Comparison of ENCODE assay signal across 1 cellular context in genomic region chr3:186534113-186534669, GRCh38.
TF ChIP-seq lines count a peak whose summit lies in the region.

No MANE protein-coding gene starts in this region.

TF ChIP-seq in GM12878, 131 proteins besides CTCF, POLR2A, EP300 and RAD21 (continued from another document):
- 0 out of 2 replicates have a peak, but pooled peaks have one; percentile 28 for TF ChIP-seq TAF1 (IDR thresholded peaks at IDR 0.05; ENCODE audit: borderline replicate concordance, low read depth, low read length)
- no peak for TF ChIP-seq SRF (IDR thresholded peaks at IDR 0.05; ENCODE audit: low read depth in 2 of 2, low read length in 2 of 2)
- peak; percentile 59 to 74; a peak in 2 of 4 replicates for TF ChIP-seq BHLHE40 (IDR thresholded peaks at IDR 0.05; ENCODE audit: borderline replicate concordance in 1 of 2, low read depth in 2 of 2, low read length in 1 of 2)
- TF ChIP-seq NRF1 (conservative IDR thresholded peaks at IDR 0.05; ENCODE audit: low read depth, low read length): no peak
- no peak; the same call in 1 of the 2 replicates for TF ChIP-seq BACH1 (IDR thresholded peaks at IDR 0.05; ENCODE audit: borderline replicate concordance)
- TF ChIP-seq, protein P1, sequence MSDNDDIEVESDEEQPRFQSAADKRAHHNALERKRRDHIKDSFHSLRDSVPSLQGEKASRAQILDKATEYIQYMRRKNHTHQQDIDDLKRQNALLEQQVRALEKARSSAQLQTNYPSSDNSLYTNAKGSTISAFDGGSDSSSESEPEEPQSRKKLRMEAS (IDR thresholded peaks at IDR 0.05; ENCODE audit: low read depth, low read length): no peak
- peak in 1 of 2 experiments; percentile 11; a peak in 1 of 4 replicates for TF ChIP-seq CEBPB (IDR thresholded peaks at IDR 0.05; ENCODE audit: borderline replicate concordance in 1 of 2, low read depth in 2 of 2, low read length in 2 of 2)
- TF ChIP-seq SREBF1 (IDR thresholded peaks at IDR 0.05; ENCODE audit: low read length): no peak
- peak in 1 of 2 experiments; percentile 75; a peak in 2 of 4 replicates for TF ChIP-seq ETV6 (conservative IDR thresholded peaks at IDR 0.05 in 1 of 2, IDR thresholded peaks at IDR 0.05 in 1 of 2; ENCODE audit: borderline replicate concordance in 1 of 2, low read depth in 1 of 2)
- TF ChIP-seq FOS (IDR thresholded peaks at IDR 0.05; ENCODE audit: borderline replicate concordance, extremely low read depth, insufficient read length): no peak
- TF ChIP-seq TARDBP (IDR thresholded peaks at IDR 0.05; ENCODE audit: borderline replicate concordance): peak; percentile 74; the same call in 1 of the 2 replicates
- TF ChIP-seq RELA (IDR thresholded peaks at IDR 0.05; ENCODE audit: borderline replicate concordance, partially characterized antibody): no peak
- TF ChIP-seq JUND (IDR thresholded peaks at IDR 0.05; ENCODE audit: low read depth, low read length): no peak; the same call in 1 of the 2 replicates
- TF ChIP-seq ZBTB4 (CRISPR knock-in tag; IDR thresholded peaks at IDR 0.05): no peak
- peak; percentile 77; the same call in 1 of the 2 replicates for TF ChIP-seq NBN (IDR thresholded peaks at IDR 0.05)
- peak; percentile 96 for TF ChIP-seq ATF2 (IDR thresholded peaks at IDR 0.05; ENCODE audit: low read length)
- TF ChIP-seq IKZF2 (IDR thresholded peaks at IDR 0.05): peak; percentile 94 to 96
- TF ChIP-seq, protein P2, sequence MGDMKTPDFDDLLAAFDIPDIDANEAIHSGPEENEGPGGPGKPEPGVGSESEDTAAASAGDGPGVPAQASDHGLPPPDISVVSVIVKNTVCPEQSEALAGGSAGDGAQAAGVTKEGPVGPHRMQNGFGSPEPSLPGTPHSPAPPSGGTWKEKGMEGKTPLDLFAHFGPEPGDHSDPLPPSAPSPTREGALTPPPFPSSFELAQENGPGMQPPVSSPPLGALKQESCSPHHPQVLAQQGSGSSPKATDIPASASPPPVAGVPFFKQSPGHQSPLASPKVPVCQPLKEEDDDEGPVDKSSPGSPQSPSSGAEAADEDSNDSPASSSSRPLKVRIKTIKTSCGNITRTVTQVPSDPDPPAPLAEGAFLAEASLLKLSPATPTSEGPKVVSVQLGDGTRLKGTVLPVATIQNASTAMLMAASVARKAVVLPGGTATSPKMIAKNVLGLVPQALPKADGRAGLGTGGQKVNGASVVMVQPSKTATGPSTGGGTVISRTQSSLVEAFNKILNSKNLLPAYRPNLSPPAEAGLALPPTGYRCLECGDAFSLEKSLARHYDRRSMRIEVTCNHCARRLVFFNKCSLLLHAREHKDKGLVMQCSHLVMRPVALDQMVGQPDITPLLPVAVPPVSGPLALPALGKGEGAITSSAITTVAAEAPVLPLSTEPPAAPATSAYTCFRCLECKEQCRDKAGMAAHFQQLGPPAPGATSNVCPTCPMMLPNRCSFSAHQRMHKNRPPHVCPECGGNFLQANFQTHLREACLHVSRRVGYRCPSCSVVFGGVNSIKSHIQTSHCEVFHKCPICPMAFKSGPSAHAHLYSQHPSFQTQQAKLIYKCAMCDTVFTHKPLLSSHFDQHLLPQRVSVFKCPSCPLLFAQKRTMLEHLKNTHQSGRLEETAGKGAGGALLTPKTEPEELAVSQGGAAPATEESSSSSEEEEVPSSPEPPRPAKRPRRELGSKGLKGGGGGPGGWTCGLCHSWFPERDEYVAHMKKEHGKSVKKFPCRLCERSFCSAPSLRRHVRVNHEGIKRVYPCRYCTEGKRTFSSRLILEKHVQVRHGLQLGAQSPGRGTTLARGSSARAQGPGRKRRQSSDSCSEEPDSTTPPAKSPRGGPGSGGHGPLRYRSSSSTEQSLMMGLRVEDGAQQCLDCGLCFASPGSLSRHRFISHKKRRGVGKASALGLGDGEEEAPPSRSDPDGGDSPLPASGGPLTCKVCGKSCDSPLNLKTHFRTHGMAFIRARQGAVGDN (IDR thresholded peaks at IDR 0.05): no peak
- TF ChIP-seq POLR2AphosphoS2 (IDR thresholded peaks at IDR 0.05; ENCODE audit: low read depth, low read length): no peak
- TF ChIP-seq, protein P3, sequence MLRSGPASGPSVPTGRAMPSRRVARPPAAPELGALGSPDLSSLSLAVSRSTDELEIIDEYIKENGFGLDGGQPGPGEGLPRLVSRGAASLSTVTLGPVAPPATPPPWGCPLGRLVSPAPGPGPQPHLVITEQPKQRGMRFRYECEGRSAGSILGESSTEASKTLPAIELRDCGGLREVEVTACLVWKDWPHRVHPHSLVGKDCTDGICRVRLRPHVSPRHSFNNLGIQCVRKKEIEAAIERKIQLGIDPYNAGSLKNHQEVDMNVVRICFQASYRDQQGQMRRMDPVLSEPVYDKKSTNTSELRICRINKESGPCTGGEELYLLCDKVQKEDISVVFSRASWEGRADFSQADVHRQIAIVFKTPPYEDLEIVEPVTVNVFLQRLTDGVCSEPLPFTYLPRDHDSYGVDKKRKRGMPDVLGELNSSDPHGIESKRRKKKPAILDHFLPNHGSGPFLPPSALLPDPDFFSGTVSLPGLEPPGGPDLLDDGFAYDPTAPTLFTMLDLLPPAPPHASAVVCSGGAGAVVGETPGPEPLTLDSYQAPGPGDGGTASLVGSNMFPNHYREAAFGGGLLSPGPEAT (IDR thresholded peaks at IDR 0.05; ENCODE audit: low read depth): peak; percentile 95
- no peak for TF ChIP-seq CHD4 (IDR thresholded peaks at IDR 0.05)
- no peak for TF ChIP-seq E2F8 (IDR thresholded peaks at IDR 0.05; ENCODE audit: low read depth, partially characterized antibody)
- no peak for TF ChIP-seq HCFC1 (IDR thresholded peaks at IDR 0.05; ENCODE audit: low read length)
